ENCODE assay signal across 8 cellular contexts in genomic region chr16:28326881-28327610, GRCh38. TPM values are rescaled to one million over a fixed set of nuclear protein-coding genes. Genes with fewer than 3 reads are reported as not detected.
DNase-seq lines count a peak whose midpoint lies in the region; ATAC-seq, FAIRE-seq and TF ChIP-seq lines count a peak whose summit lies in the region.

No MANE protein-coding gene starts in this region.

- H3K27me3 Mint-ChIP-seq in astrocyte (ENCODE audit: low read depth, unreplicated experiment) (peaks cover 8% of the 10 kb centered on the region), immature natural killer cell (ENCODE audit: low read depth in 3 of 3) (peaks cover 0 to 1% (median 1%) of the 10 kb centered on the region in 3 donors)

- H3K9me3 Mint-ChIP-seq in astrocyte (ENCODE audit: unreplicated experiment) (no peaks in the 10 kb centered on the region), immature natural killer cell (no peaks in the 10 kb centered on the region)

- DNase-seq in Daoy (ENCODE audit: low read depth) (peak; percentile 53), T-helper 9 cell (peak; percentile 56), astrocyte (ENCODE audit: low read depth) (peak; percentile 13), immature natural killer cell (peak; percentile 53 to 66 (median 55))
- DNase-seq in Jurkat, Clone E6-1 (ENCODE audit: low read depth, low spot score): peak; percentile 51
- DNase-seq in stimulated activated CD4-positive, alpha-beta T cell treated with anti-CD3 and anti-CD28 coated beads, Interleukin-2, amount 100 ng/mL, for 24 hours: peak; percentile 74 to 77

- H3K4me1 ChIP-seq in astrocyte (ENCODE audit: insufficient read depth, low read length): no peaks in the 10 kb centered on the region

- no peaks in the 10 kb centered on the region for H3K36me3 ChIP-seq in astrocyte (ENCODE audit: insufficient read depth, low read length)

- H3K4me3 ChIP-seq in Jurkat, Clone E6-1 (ENCODE audit: low read length): no peak overlapping the region
- no peak overlapping the region for H3K4me3 ChIP-seq in astrocyte (ENCODE audit: insufficient read depth, low read depth, low read length)

- no peaks in the 10 kb centered on the region for H3K79me2 ChIP-seq in astrocyte (ENCODE audit: insufficient read depth, low read length)

- no peak overlapping the region for H2AFZ ChIP-seq in astrocyte (ENCODE audit: low read depth, low read length)

- H3K4me3 Mint-ChIP-seq in astrocyte (ENCODE audit: unreplicated experiment) (no peak overlapping the region), immature natural killer cell (no peak overlapping the region)

- no peaks in the 10 kb centered on the region for H3K9me3 ChIP-seq in astrocyte (ENCODE audit: insufficient read depth, low read depth, low read length)

- H3K27ac ChIP-seq in astrocyte (ENCODE audit: low read depth, low read length): no peak overlapping the region

- H3K36me3 Mint-ChIP-seq in astrocyte (ENCODE audit: low read depth, unreplicated experiment) (no peaks in the 10 kb centered on the region), immature natural killer cell (no peaks in the 10 kb centered on the region)

- H3K27me3 ChIP-seq in astrocyte (ENCODE audit: insufficient read depth, low read length): no peaks in the 10 kb centered on the region

- no peak overlapping the region for H3K4me2 ChIP-seq in astrocyte (ENCODE audit: low read length)

- ATAC-seq in GM18870 (IDR thresholded peaks at IDR 0.05; ENCODE audit: unreplicated experiment): no peak
- ATAC-seq in HG03196 (IDR thresholded peaks at IDR 0.05; ENCODE audit: unreplicated experiment): no peak

- no peaks in the 10 kb centered on the region for H4K20me1 ChIP-seq in astrocyte (ENCODE audit: insufficient read depth, low read length)

- no peak overlapping the region for H3K9ac ChIP-seq in astrocyte (ENCODE audit: low read length)

- H3K27ac Mint-ChIP-seq in astrocyte (ENCODE audit: unreplicated experiment) (no peak overlapping the region), immature natural killer cell (peak overlapping the region in 5 of 6 donors; percentile 19 to 87 (median 73))

- peak; percentile 83 for TF ChIP-seq CTCF in astrocyte (IDR thresholded peaks at IDR 0.05; ENCODE audit: insufficient read depth, low read depth, low read length)

- no peak for FAIRE-seq in astrocyte (lab: Jason Lieb, UNC)

- no peaks in the 10 kb centered on the region for H3K4me1 Mint-ChIP-seq in astrocyte (ENCODE audit: low read depth, unreplicated experiment)
- peaks cover 6 to 8% of the 10 kb centered on the region in 2 donors for H3K4me1 Mint-ChIP-seq in immature natural killer cell

RNA-seq across cellular contexts. Expression of gene SBK1, which starts 34.7 kb away (rescaled TPM):
- total RNA-seq in Daoy (2014; rRNA removed; shearing (Covaris generic)): under 0.01 and 0.68 TPM in 2 replicates
- 38.5 TPM for polyA plus RNA-seq in Jurkat, Clone E6-1 (2012; ENCODE audit: insufficient read depth, insufficient read length)
- total RNA-seq in astrocyte: 4.0 and 7.0 TPM in 2 replicates
- 10 to 100 TPM in 1 of 3 donors, 1 to 10 TPM in 2; 5.1 to 14.2 (median 5.1) TPM for polyA plus RNA-seq in immature natural killer cell

RNA-seq across cellular contexts. Expression of gene NPIPB6, which starts 36.3 kb away (rescaled TPM):
- total RNA-seq in Daoy (2014; rRNA removed; shearing (Covaris generic)): 0.46 TPM in 1 of 2 replicates, not detected in the other
- not detected for polyA plus RNA-seq in Jurkat, Clone E6-1 (2012; ENCODE audit: insufficient read depth, insufficient read length)
- 1.7 TPM in 1 of 2 replicates, not detected in the other for total RNA-seq in astrocyte
- polyA plus RNA-seq in immature natural killer cell: under 1 TPM in 2 of 3 donors, not detected in 1; 0.12 to 0.19 TPM

Comparison
In these comparisons a context has a peak if more than half of its experiments do, and no peak if none do; other contexts are left out.
1. DNase-seq: peak in every context shown above with its lines; median percentile 76 in stimulated activated CD4-positive, alpha-beta T cell treated with anti-CD3 and anti-CD28 coated beads, Interleukin-2, amount 100 ng/mL, for 24 hours; 56 in T-helper 9 cell; 55 in immature natural killer cell; 53 in Daoy; 51 in Jurkat, Clone E6-1; 13 in astrocyte.